1 cellular context compared by ENCODE assay signal in the genomic region with DNA sequence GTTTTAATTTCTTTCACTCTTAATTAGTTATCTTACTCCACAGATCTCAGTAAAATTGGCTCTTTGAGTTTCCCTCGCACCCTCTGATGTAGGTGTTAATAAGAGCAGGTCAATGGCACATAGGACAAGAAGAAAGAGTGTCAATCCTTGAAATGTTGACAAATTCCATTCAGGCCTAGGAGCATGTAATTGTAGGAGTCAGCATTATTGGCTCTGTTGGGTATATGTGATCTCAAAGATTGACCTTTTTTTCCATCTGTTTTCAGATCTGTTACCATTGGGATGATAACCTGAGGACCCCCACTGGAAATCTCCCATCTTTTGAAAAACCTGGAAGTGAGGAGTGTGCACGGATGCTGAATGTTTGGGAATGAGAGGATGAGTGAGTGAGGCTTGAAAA.
TF ChIP-seq lines count a peak whose summit lies in the region.

No MANE protein-coding gene starts in this region.

TF ChIP-seq in WTC11, 78 proteins besides CTCF, POLR2A, EP300 and RAD21:
- no peak for TF ChIP-seq NR2C2 (CRISPR knock-in tag; IDR thresholded peaks at IDR 0.05)
- TF ChIP-seq, protein P1, sequence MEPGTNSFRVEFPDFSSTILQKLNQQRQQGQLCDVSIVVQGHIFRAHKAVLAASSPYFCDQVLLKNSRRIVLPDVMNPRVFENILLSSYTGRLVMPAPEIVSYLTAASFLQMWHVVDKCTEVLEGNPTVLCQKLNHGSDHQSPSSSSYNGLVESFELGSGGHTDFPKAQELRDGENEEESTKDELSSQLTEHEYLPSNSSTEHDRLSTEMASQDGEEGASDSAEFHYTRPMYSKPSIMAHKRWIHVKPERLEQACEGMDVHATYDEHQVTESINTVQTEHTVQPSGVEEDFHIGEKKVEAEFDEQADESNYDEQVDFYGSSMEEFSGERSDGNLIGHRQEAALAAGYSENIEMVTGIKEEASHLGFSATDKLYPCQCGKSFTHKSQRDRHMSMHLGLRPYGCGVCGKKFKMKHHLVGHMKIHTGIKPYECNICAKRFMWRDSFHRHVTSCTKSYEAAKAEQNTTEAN (CRISPR knock-in tag; IDR thresholded peaks at IDR 0.05), result no peak
TF ChIP-seq in WTC11: peak in this region for 0.
